19 cellular contexts compared by ENCODE assay signal in genomic region chr2:226544581-226545210, GRCh38.
"Had no signal": no experiment of that assay in that cellular context is flagged by ENCODE, and none has a peak within 500 bp of the region (broad histone marks: within the 10 kb centered on the region; RNA-seq: fewer than 3 reads in every experiment).

No MANE protein-coding gene starts in this region.

- H3K4me3 ChIP-seq: heart left ventricle, left ventricle myocardium inferior, prostate gland, right lobe of liver had no signal

- H3K9me3 ChIP-seq: left ventricle myocardium inferior, prostate gland, right lobe of liver had no signal

- ATAC-seq: activated CD8-positive, alpha-beta T cell treated with anti-CD3 and anti-CD28 coated beads for 36 hours; effector memory CD8-positive, alpha-beta T cell; heart left ventricle; right lobe of liver had no signal

- H3K27me3 ChIP-seq: heart left ventricle, right lobe of liver had no signal

- H3K36me3 ChIP-seq: heart left ventricle, left ventricle myocardium inferior, prostate gland, right lobe of liver had no signal

- DNase-seq: activated CD4-positive, alpha-beta T cell treated with anti-CD3 and anti-CD28 coated beads for 4 hours; activated CD8-positive, alpha-beta memory T cell treated with anti-CD3 and anti-CD28 coated beads, Interleukin-2, amount 50 U/mL, for 4 hours; activated CD8-positive, alpha-beta T cell treated with anti-CD3 and anti-CD28 coated beads for 36 hours; activated naive CD4-positive, alpha-beta T cell treated with anti-CD3 and anti-CD28 coated beads for 36 hours; central memory CD4-positive, alpha-beta T cell; effector memory CD8-positive, alpha-beta T cell; foreskin melanocyte; heart left ventricle; islet precursor cell; left ventricle myocardium inferior; nephron progenitor cell; right lobe of liver; stimulated activated CD4-positive, alpha-beta T cell treated with anti-CD3 and anti-CD28 coated beads, Interleukin-2, amount 100 ng/mL, for 24 hours; stimulated activated naive CD4-positive, alpha-beta T cell; substantia nigra; T-helper 9 cell had no signal

- H3K27ac ChIP-seq: epithelial cell of prostate, heart left ventricle, left ventricle myocardium inferior, prostate gland, right lobe of liver, VCaP had no signal

- H3K4me1 ChIP-seq: prostate gland had no signal
